Comparison of ENCODE assay signal across 23 cellular contexts in genomic region chr18:23573020-23573419, GRCh38. TPM values are rescaled to one million over a fixed set of nuclear protein-coding genes. Genes with fewer than 3 reads are reported as not detected.
A peak's percentile ranks its signal among the peaks of the same experiment; 100 is the strongest.
DNase-seq lines count a peak whose midpoint lies in the region; ATAC-seq and TF ChIP-seq lines count a peak whose summit lies in the region.
"Had no signal": no experiment of that assay in that cellular context is flagged by ENCODE, and none has a peak within 500 bp of the region (broad histone marks: within the 10 kb centered on the region; RNA-seq: fewer than 3 reads in every experiment).

No MANE protein-coding gene starts in this region.

- DNase-seq in NCI-H82 (lab: John Stamatoyannopoulos, UW) (peak; percentile 3), NCI-H82 treated with DMSO at 0.1 percent for 48 hours (lab: John Stamatoyannopoulos, UW; ENCODE audit: unreplicated experiment) (no peak), adrenal gland (no peak)
- DNase-seq in CD4-positive, CD25-positive, alpha-beta regulatory T cell: no peak
- DNase-seq: activated CD4-positive, CD25-positive, alpha-beta regulatory T cell treated with anti-CD3 and anti-CD28 coated beads, Interleukin-2, amount 50 U/mL, for 72 hours; amygdala; DMS153; endodermal cell; hippocampal formation; kidney glomerular epithelial cell; NCI-H1930; NCI-H446 treated with DMSO at 0.1 percent for 48 hours; pancreas; SIG-M5; small intestine; T1000 had no signal

- no peaks in the 10 kb centered on the region for H3K9me3 Mint-ChIP-seq in CD4-positive, CD25-positive, alpha-beta regulatory T cell
- H3K9me3 Mint-ChIP-seq: endodermal cell had no signal

- no peak for TF ChIP-seq CTCF in adrenal gland (IDR thresholded peaks at IDR 0.05)
- no peak for TF ChIP-seq CTCF in neutrophil (IDR thresholded peaks at IDR 0.05)

- peak overlapping the region; percentile 82 for H3K27ac ChIP-seq in CD4-positive, CD25-positive, alpha-beta regulatory T cell (ENCODE audit: insufficient read depth, low read length, poor library complexity, severe bottlenecking)
- H3K27ac ChIP-seq in adrenal gland (peak overlapping the region; percentile 73 to 91 (median 83)), neutrophil (peak overlapping the region; percentile 69)
- H3K27ac ChIP-seq: 22Rv1, pancreas, thoracic aorta had no signal

- H3K4me3 ChIP-seq in CD4-positive, CD25-positive, alpha-beta regulatory T cell (ENCODE audit: low read depth, low read length): peak overlapping the region; percentile 83
- no peak overlapping the region for H3K4me3 ChIP-seq in adrenal gland
- no peak overlapping the region for H3K4me3 ChIP-seq in neutrophil (ENCODE audit: low read depth in 1 of 2, low read length in 1 of 2)
- H3K4me3 ChIP-seq: pancreas, thoracic aorta had no signal

- H3K36me3 ChIP-seq in CD4-positive, CD25-positive, alpha-beta regulatory T cell (ENCODE audit: control insufficient read depth, insufficient read depth, low read length): peaks cover 35% of the 10 kb centered on the region
- peaks cover 0 to 37% of the 10 kb centered on the region in 2 donors for H3K36me3 ChIP-seq in adrenal gland (replicated peaks in 1 of 2)
- H3K36me3 ChIP-seq in neutrophil: peaks cover 34% of the 10 kb centered on the region

- no peak for TF ChIP-seq POLR2A in adrenal gland (IDR thresholded peaks at IDR 0.05)

- intact Hi-C loops in adrenal gland (cut with DNase I): no loop called here

- peak overlapping the region; percentile 63 to 99 (median 65) for H3K27ac Mint-ChIP-seq in CD4-positive, CD25-positive, alpha-beta regulatory T cell
- H3K27ac Mint-ChIP-seq: B cell had no signal

- H3K4me1 ChIP-seq in CD4-positive, CD25-positive, alpha-beta regulatory T cell (ENCODE audit: control insufficient read depth, insufficient read depth, low read length, poor library complexity, severe bottlenecking): peaks cover 45% of the 10 kb centered on the region
- H3K4me1 ChIP-seq in adrenal gland (replicated peaks in 1 of 2) (peaks cover 29 to 47% of the 10 kb centered on the region in 2 donors), neutrophil (ENCODE audit: control insufficient read depth in 1 of 2, insufficient read depth in 1 of 2, low read depth in 1 of 2, low read length in 1 of 2) (peaks cover 13 to 15% of the 10 kb centered on the region in 2 experiments)

- peaks cover 44% of the 10 kb centered on the region for H3K36me3 Mint-ChIP-seq in CD4-positive, CD25-positive, alpha-beta regulatory T cell

- no peaks in the 10 kb centered on the region for H3K27me3 Mint-ChIP-seq in CD4-positive, CD25-positive, alpha-beta regulatory T cell
- H3K27me3 Mint-ChIP-seq: B cell had no signal

- no peaks in the 10 kb centered on the region for H3K27me3 ChIP-seq in CD4-positive, CD25-positive, alpha-beta regulatory T cell (ENCODE audit: control insufficient read depth, insufficient read depth, low read length)
- H3K27me3 ChIP-seq in adrenal gland (no peaks in the 10 kb centered on the region), neutrophil (no peaks in the 10 kb centered on the region)
- H3K27me3 ChIP-seq: pancreas had no signal

- WGBS in adrenal gland, 4 donors: 44 to 53% (median 49%) methylated on average over 4 of the region's 4 CpGs

- H3K4me1 Mint-ChIP-seq in CD4-positive, CD25-positive, alpha-beta regulatory T cell: peaks cover 10 to 55% (median 46%) of the 10 kb centered on the region in 4 donors

- no peak for ATAC-seq in CD4-positive, CD25-positive, alpha-beta regulatory T cell (ENCODE audit: low read depth in 2 of 2)
- ATAC-seq in GM21390 (IDR thresholded peaks at IDR 0.05; ENCODE audit: unreplicated experiment) (no peak), GM18502 (IDR thresholded peaks at IDR 0.05; ENCODE audit: poor library complexity, unreplicated experiment) (no peak), GM21619 (IDR thresholded peaks at IDR 0.05; ENCODE audit: unreplicated experiment) (no peak)
- ATAC-seq: pancreas had no signal

- no peaks in the 10 kb centered on the region for H3K9me3 ChIP-seq in CD4-positive, CD25-positive, alpha-beta regulatory T cell (ENCODE audit: control insufficient read depth in 2 of 2, low read length in 2 of 2)
- H3K9me3 ChIP-seq in adrenal gland (replicated peaks in 1 of 3): no peaks in the 10 kb centered on the region
- H3K9me3 ChIP-seq in neutrophil: no peaks in the 10 kb centered on the region
- H3K9me3 ChIP-seq: pancreas, thoracic aorta had no signal

- H3K4me3 Mint-ChIP-seq in CD4-positive, CD25-positive, alpha-beta regulatory T cell: peak overlapping the region in 3 of 4 donors; percentile 61 to 75 (median 61)
- H3K4me3 Mint-ChIP-seq: B cell, endodermal cell had no signal

RNA-seq across cellular contexts. Expression of gene NPC1, which starts 13.3 kb away (rescaled TPM):
- total RNA-seq in CD4-positive, CD25-positive, alpha-beta regulatory T cell: 86.9 TPM
- 10 to 100 TPM; 17.4 to 24.3 (median 20.4) TPM for polyA plus RNA-seq in CD4-positive, CD25-positive, alpha-beta regulatory T cell
- 1,000 to 10,000 TPM in 1 of 8 donors, 100 to 1,000 TPM in 5, 10 to 100 TPM in 2; 93.6 to 1,631 (median 117) TPM for total RNA-seq in adrenal gland
- polyA plus RNA-seq in adrenal gland: 100 to 1,000 TPM in 1 of 3 donors, 10 to 100 TPM in 2; 38.3 to 361 (median 71.3) TPM
